In genomic region chr10:31317652-31318381, GRCh38 we compare ENCODE assay signal across 8 cellular contexts. TPM values are rescaled to one million over a fixed set of nuclear protein-coding genes. Genes with fewer than 3 reads are reported as not detected.
DNase-seq lines count a peak whose midpoint lies in the region; ATAC-seq and TF ChIP-seq lines count a peak whose summit lies in the region.

No MANE protein-coding gene starts in this region.

- H3K4me3 ChIP-seq in H7 (ENCODE audit: insufficient read depth, low read depth, low read length) (peak overlapping the region; percentile 83), esophagus squamous epithelium (peak overlapping the region; percentile 76 to 90 (median 84)), rectal smooth muscle tissue (ENCODE audit: low read length) (peak overlapping the region; percentile 88)

- H3K9ac ChIP-seq in rectal smooth muscle tissue (ENCODE audit: low read length) = no peak overlapping the region

- peak overlapping the region; percentile 100 for H3K27ac Mint-ChIP-seq in activated CD4-positive, alpha-beta T cell treated with anti-CD3 and anti-CD28 coated beads, Interleukin-2, amount 10 ng/mL, durations not matched to agents 24 days and 14 days

- H3K9me3 ChIP-seq in esophagus squamous epithelium = no peaks in the 10 kb centered on the region

- peak overlapping the region; percentile 99 for H3K4me3 Mint-ChIP-seq in activated CD4-positive, alpha-beta T cell treated with anti-CD3 and anti-CD28 coated beads, Interleukin-2, amount 10 ng/mL, durations not matched to agents 24 days and 14 days

- no peak for ATAC-seq in HG03439 (IDR thresholded peaks at IDR 0.05; ENCODE audit: unreplicated experiment)
- ATAC-seq in GM19452 (IDR thresholded peaks at IDR 0.05; ENCODE audit: unreplicated experiment) = no peak
- ATAC-seq in HG03025 (IDR thresholded peaks at IDR 0.05; ENCODE audit: low FRiP score, unreplicated experiment) = no peak
- no peak for ATAC-seq in GM18517 (IDR thresholded peaks at IDR 0.05; ENCODE audit: unreplicated experiment)

- H3K4me1 ChIP-seq in esophagus squamous epithelium (peaks cover 10 to 49% (median 16%) of the 10 kb centered on the region in 3 donors), rectal smooth muscle tissue (ENCODE audit: control insufficient read depth, insufficient read depth, low read length) (peaks cover 9% of the 10 kb centered on the region)

- H3K27me3 ChIP-seq in H7 (ENCODE audit: control insufficient read depth, insufficient read depth, low read length) (peaks cover 32% of the 10 kb centered on the region), esophagus squamous epithelium (peaks cover 0 to 24% (median 0%) of the 10 kb centered on the region in 4 donors), rectal smooth muscle tissue (ENCODE audit: control insufficient read depth, insufficient read depth, low read length) (no peaks in the 10 kb centered on the region)

- intact Hi-C loops in activated CD4-positive, alpha-beta T cell treated with anti-CD3 and anti-CD28 coated beads, Interleukin-2, amount 10 ng/mL, durations not matched to agents 24 days and 14 days (cut with micrococcal nuclease) = loop anchor here (1.0 to 10.0 kb wide), 8 partner anchors 35 to 613 kb away; no protein-coding TSS in a partner anchor
- intact Hi-C loops in esophagus squamous epithelium (cut with DNase I) = no loop called here

- 32 to 47% methylated on average over 12 to 18 of the region's 21 CpGs for whole genome bisulfite sequencing in esophagus squamous epithelium, 2 donors

- peak overlapping the region; percentile 87 to 99 (median 96) for H3K27ac ChIP-seq in esophagus squamous epithelium
- H3K27ac ChIP-seq in rectal smooth muscle tissue (ENCODE audit: low read depth, low read length) = peak overlapping the region; percentile 96

- no peaks in the 10 kb centered on the region for H3K9me3 Mint-ChIP-seq in activated CD4-positive, alpha-beta T cell treated with anti-CD3 and anti-CD28 coated beads, Interleukin-2, amount 10 ng/mL, durations not matched to agents 24 days and 14 days

- peaks cover 37% of the 10 kb centered on the region for H3K4me1 Mint-ChIP-seq in activated CD4-positive, alpha-beta T cell treated with anti-CD3 and anti-CD28 coated beads, Interleukin-2, amount 10 ng/mL, durations not matched to agents 24 days and 14 days

- no peak for TF ChIP-seq CTCF in esophagus squamous epithelium (IDR thresholded peaks at IDR 0.05)

- no peaks in the 10 kb centered on the region for H3K27me3 Mint-ChIP-seq in activated CD4-positive, alpha-beta T cell treated with anti-CD3 and anti-CD28 coated beads, Interleukin-2, amount 10 ng/mL, durations not matched to agents 24 days and 14 days

- no peaks in the 10 kb centered on the region for H3K36me3 ChIP-seq in H7 (replicated peaks; ENCODE audit: control insufficient read depth, insufficient read depth, low read length)
- H3K36me3 ChIP-seq in esophagus squamous epithelium = no peaks in the 10 kb centered on the region
- H3K36me3 ChIP-seq in rectal smooth muscle tissue (ENCODE audit: control insufficient read depth, insufficient read depth, low read length) = no peaks in the 10 kb centered on the region

- peaks cover 23% of the 10 kb centered on the region for H3K36me3 Mint-ChIP-seq in activated CD4-positive, alpha-beta T cell treated with anti-CD3 and anti-CD28 coated beads, Interleukin-2, amount 10 ng/mL, durations not matched to agents 24 days and 14 days (ENCODE audit: low read depth)

- no peak for TF ChIP-seq POLR2A in esophagus squamous epithelium (IDR thresholded peaks at IDR 0.05)

- DNase-seq in H7 = no peak
- DNase-seq in activated CD4-positive, alpha-beta T cell treated with anti-CD3 and anti-CD28 coated beads, Interleukin-2, amount 10 ng/mL, durations not matched to agents 24 days and 14 days = no peak
- DNase-seq in esophagus squamous epithelium (lab: John Stamatoyannopoulos, UW) = no peak

RNA-seq across cellular contexts. Expression of gene ZEB1, which starts 1.2 kb away (rescaled TPM):
- total RNA-seq in H7 (2014; rRNA removed; shearing (Covaris generic)) = 6.8 and 9.4 TPM in 2 replicates
- total RNA-seq in activated CD4-positive, alpha-beta T cell treated with anti-CD3 and anti-CD28 coated beads, Interleukin-2, amount 10 ng/mL, durations not matched to agents 24 days and 14 days = 71.9 and 79.0 TPM in 2 replicates
- total RNA-seq in esophagus squamous epithelium = 10 to 100 TPM in 2 of 4 donors, 1 to 10 TPM in 2; 2.3 to 37.6 (median 11.6) TPM
